26 cellular contexts compared by ENCODE assay signal in genomic region chr16:68383858-68384257, GRCh38.
DNase-seq lines count a peak whose midpoint lies in the region; ATAC-seq and TF ChIP-seq lines count a peak whose summit lies in the region.
"Had no signal": no experiment of that assay in that cellular context is flagged by ENCODE, and none has a peak within 500 bp of the region (broad histone marks: within the 10 kb centered on the region; RNA-seq: fewer than 3 reads in every experiment).

No MANE protein-coding gene starts in this region.

- H3K4me3 ChIP-seq in CD4-positive, CD25-positive, alpha-beta regulatory T cell (ENCODE audit: low read depth, low read length): no peak overlapping the region
- H3K4me3 ChIP-seq in NT2/D1 (ENCODE audit: insufficient read length, low read depth) (no peak overlapping the region), hepatocyte (no peak overlapping the region), neuronal stem cell (ENCODE audit: low read length in 2 of 2) (no peak overlapping the region)
- H3K4me3 ChIP-seq: GM23248, K562, PC-9, thoracic aorta, vagina had no signal

- no peak overlapping the region for H3K27ac ChIP-seq in CD4-positive, CD25-positive, alpha-beta regulatory T cell (ENCODE audit: insufficient read depth, low read length, poor library complexity, severe bottlenecking)
- no peak overlapping the region for H3K27ac ChIP-seq in hepatocyte
- no peak overlapping the region for H3K27ac ChIP-seq in neuronal stem cell (replicated peaks; ENCODE audit: low read length)
- H3K27ac ChIP-seq: epithelial cell of prostate, GM23248, PC-9, thoracic aorta, vagina had no signal

- H2BK120ac ChIP-seq in neuronal stem cell (ENCODE audit: low read depth, low read length): no peak overlapping the region

- no peaks in the 10 kb centered on the region for H3K9me3 Mint-ChIP-seq in CD4-positive, CD25-positive, alpha-beta regulatory T cell
- H3K9me3 Mint-ChIP-seq: activated CD4-positive, alpha-beta T cell treated with anti-CD3 and anti-CD28 coated beads, Interleukin-2, amount 10 ng/mL, durations not matched to agents 24 days and 14 days had no signal

- peak overlapping the region; percentile 47 for H2BK12ac ChIP-seq in neuronal stem cell (ENCODE audit: low read length)

- no peak overlapping the region for H2BK5ac ChIP-seq in neuronal stem cell (ENCODE audit: low read length)

- no peaks in the 10 kb centered on the region for H3K27me3 Mint-ChIP-seq in CD4-positive, CD25-positive, alpha-beta regulatory T cell
- H3K27me3 Mint-ChIP-seq: activated naive CD8-positive, alpha-beta T cell had no signal

- ATAC-seq in CD4-positive, CD25-positive, alpha-beta regulatory T cell (ENCODE audit: low read depth in 2 of 2): no peak
- no peak for ATAC-seq in GM18502 (IDR thresholded peaks at IDR 0.05; ENCODE audit: poor library complexity, unreplicated experiment)
- ATAC-seq: stimulated activated naive CD8-positive, alpha-beta T cell treated with anti-CD3 and anti-CD28 coated beads, Interleukin-15, Interleukin-2, amounts not matched to agents 100 U/mL and 50 U/mL, for 24 hours had no signal

- H3K36me3 Mint-ChIP-seq in CD4-positive, CD25-positive, alpha-beta regulatory T cell: no peaks in the 10 kb centered on the region
- H3K36me3 Mint-ChIP-seq: activated naive CD8-positive, alpha-beta T cell; CD14-positive monocyte had no signal

- H3K27me3 ChIP-seq in CD4-positive, CD25-positive, alpha-beta regulatory T cell (ENCODE audit: control insufficient read depth, insufficient read depth, low read length): no peaks in the 10 kb centered on the region
- no peaks in the 10 kb centered on the region for H3K27me3 ChIP-seq in NT2/D1 (ENCODE audit: insufficient read depth, insufficient read length)
- H3K27me3 ChIP-seq in hepatocyte: no peaks in the 10 kb centered on the region
- H3K27me3 ChIP-seq in neuronal stem cell (ENCODE audit: control insufficient read depth in 3 of 3, insufficient read depth in 3 of 3, low read depth in 1 of 3, low read length in 3 of 3): peaks cover 0 to 32% (median 4%) of the 10 kb centered on the region in 3 experiments
- H3K27me3 ChIP-seq: vagina had no signal

- peaks cover 0 to 33% (median 16%) of the 10 kb centered on the region in 4 donors for H3K4me1 Mint-ChIP-seq in CD4-positive, CD25-positive, alpha-beta regulatory T cell

- DNase-seq in CD4-positive, CD25-positive, alpha-beta regulatory T cell: no peak
- DNase-seq in NT2/D1 (ENCODE audit: low read depth, low spot score) (no peak), hepatocyte (ENCODE audit: low spot score) (no peak), neuronal stem cell (ENCODE audit: low spot score) (no peak), NCI-H526 treated with DMSO at 0.1 percent for 48 hours (lab: John Stamatoyannopoulos, UW) (no peak), NCI-H1417 (lab: John Stamatoyannopoulos, UW) (no peak), DMS153 treated with DMSO at 0.1 percent for 48 hours (lab: John Stamatoyannopoulos, UW; ENCODE audit: unreplicated experiment) (no peak)
- DNase-seq: activated CD4-positive, alpha-beta T cell treated with anti-CD3 and anti-CD28 coated beads, Interleukin-2, amount 10 ng/mL, durations not matched to agents 24 days and 14 days; activated CD8-positive, alpha-beta memory T cell treated with anti-CD3 and anti-CD28 coated beads for 24 hours; activated effector memory CD4-positive, alpha-beta T cell treated with Interleukin-2 at 50 U/mL for 16 hours; activated T-cell treated with anti-CD3 and anti-CD28 coated beads for 4 hours; GM23248; NCI-H2029; NCI-H524; NK-92 treated with Interleukin-12 subunit alpha and Interleukin-12 subunit beta, amount 100 ng/mL, for 24 hours; nucleus accumbens; PC-9; SHP77 treated with DMSO at 0.1 percent for 48 hours; stimulated activated naive CD8-positive, alpha-beta T cell treated with anti-CD3 and anti-CD28 coated beads, Interleukin-15, Interleukin-2, amounts not matched to agents 100 U/mL and 50 U/mL, for 24 hours had no signal

- no peak overlapping the region for H4K8ac ChIP-seq in neuronal stem cell (ENCODE audit: low read depth, low read length)

- H2AFZ ChIP-seq in hepatocyte (no peak overlapping the region), neuronal stem cell (ENCODE audit: low read length) (no peak overlapping the region)
- H2AFZ ChIP-seq: GM23248, PC-9 had no signal

- no peak overlapping the region for H3K4ac ChIP-seq in neuronal stem cell (ENCODE audit: low read length)

- no peaks in the 10 kb centered on the region for H4K20me1 ChIP-seq in hepatocyte (ENCODE audit: insufficient read depth, poor library complexity, severe bottlenecking)

- WGBS in hepatocyte (ENCODE audit: low lambda C conversion rate, missing lambda C conversion rate): 92% methylated on average over 4 of the region's 4 CpGs
- WGBS in neuronal stem cell (ENCODE audit: extremely low coverage in 2 of 2, insufficient read length in 2 of 2, insufficient replicate concordance in 1 of 2), 2 donors: no CpG with 5 or more reads among the region's 4 CpGs

- H3K14ac ChIP-seq in neuronal stem cell (ENCODE audit: low read length): no peak overlapping the region

- no peaks in the 10 kb centered on the region for H3K36me3 ChIP-seq in CD4-positive, CD25-positive, alpha-beta regulatory T cell (ENCODE audit: control insufficient read depth, insufficient read depth, low read length)
- H3K36me3 ChIP-seq in NT2/D1 (ENCODE audit: insufficient read depth, insufficient read length, low read length) (no peaks in the 10 kb centered on the region), hepatocyte (replicated peaks; ENCODE audit: insufficient read depth, low read depth) (no peaks in the 10 kb centered on the region), neuronal stem cell (replicated peaks in 1 of 2; ENCODE audit: control insufficient read depth in 2 of 2, insufficient read depth in 2 of 2, low read length in 2 of 2) (no peaks in the 10 kb centered on the region)
- H3K36me3 ChIP-seq: thoracic aorta, vagina had no signal

- H3K79me1 ChIP-seq in neuronal stem cell (ENCODE audit: low read depth, low read length): no peaks in the 10 kb centered on the region

- no peaks in the 10 kb centered on the region for H3K9me2 ChIP-seq in hepatocyte (replicated peaks; ENCODE audit: insufficient read depth)

- H4K91ac ChIP-seq in neuronal stem cell (ENCODE audit: low read depth, low read length, poor library complexity): no peak overlapping the region

- H3K9ac ChIP-seq in NT2/D1 (ENCODE audit: insufficient read length, low read depth) (peak overlapping the region; percentile 3), neuronal stem cell (ENCODE audit: low read depth, low read length, poor library complexity) (peak overlapping the region; percentile 53)
- H3K9ac ChIP-seq: GM23248 had no signal

- H3K4me3 Mint-ChIP-seq in CD4-positive, CD25-positive, alpha-beta regulatory T cell: no peak overlapping the region
- H3K4me3 Mint-ChIP-seq: activated CD4-positive, alpha-beta T cell treated with anti-CD3 and anti-CD28 coated beads, Interleukin-2, amount 10 ng/mL, durations not matched to agents 24 days and 14 days; activated naive CD8-positive, alpha-beta T cell; CD14-positive monocyte had no signal

- H3K4me2 ChIP-seq in hepatocyte (peak overlapping the region; percentile 23), neuronal stem cell (ENCODE audit: insufficient read depth, low read length, poor library complexity, severe bottlenecking) (no peak overlapping the region)
- H3K4me2 ChIP-seq: PC-9 had no signal

- H2AK5ac ChIP-seq in neuronal stem cell (ENCODE audit: low read depth, low read length): peak overlapping the region; percentile 32

- peak overlapping the region; percentile 17 for H2BK15ac ChIP-seq in neuronal stem cell (ENCODE audit: low read length)

- no peaks in the 10 kb centered on the region for H3K9me3 ChIP-seq in CD4-positive, CD25-positive, alpha-beta regulatory T cell (ENCODE audit: control insufficient read depth in 2 of 2, low read length in 2 of 2)
- H3K9me3 ChIP-seq in NT2/D1 (ENCODE audit: insufficient read depth, low read length) (no peaks in the 10 kb centered on the region), hepatocyte (ENCODE audit: low read depth) (no peaks in the 10 kb centered on the region), neuronal stem cell (replicated peaks in 1 of 2; ENCODE audit: control insufficient read depth in 2 of 2, insufficient read depth in 1 of 2, low read depth in 1 of 2, low read length in 2 of 2) (no peaks in the 10 kb centered on the region)
- H3K9me3 ChIP-seq: thoracic aorta, vagina had no signal

- H3K4me1 ChIP-seq in CD4-positive, CD25-positive, alpha-beta regulatory T cell (ENCODE audit: control insufficient read depth, insufficient read depth, low read length, poor library complexity, severe bottlenecking): peaks cover 17% of the 10 kb centered on the region
- H3K4me1 ChIP-seq in NT2/D1 (ENCODE audit: insufficient read depth, insufficient read length): peaks cover 41% of the 10 kb centered on the region
- peaks cover 9% of the 10 kb centered on the region for H3K4me1 ChIP-seq in hepatocyte (ENCODE audit: insufficient read depth)
- H3K4me1 ChIP-seq in neuronal stem cell (ENCODE audit: control insufficient read depth in 2 of 2, insufficient read depth in 1 of 2, low read depth in 1 of 2, low read length in 2 of 2): peaks cover 6 to 22% of the 10 kb centered on the region in 2 donors
- H3K4me1 ChIP-seq: vagina had no signal

- no peaks in the 10 kb centered on the region for H3K79me2 ChIP-seq in hepatocyte

- TF ChIP-seq CTCF in hepatocyte (IDR thresholded peaks at IDR 0.05; ENCODE audit: poor library complexity): no peak

- peak overlapping the region; percentile 38 to 80 (median 51) for H3K27ac Mint-ChIP-seq in CD4-positive, CD25-positive, alpha-beta regulatory T cell
- H3K27ac Mint-ChIP-seq: activated CD4-positive, alpha-beta T cell treated with anti-CD3 and anti-CD28 coated beads, Interleukin-2, amount 10 ng/mL, durations not matched to agents 24 days and 14 days; activated naive CD8-positive, alpha-beta T cell; CD14-positive monocyte had no signal

- peak overlapping the region; percentile 31 for H3K18ac ChIP-seq in neuronal stem cell (ENCODE audit: low read length)

- no peak overlapping the region for H3K23ac ChIP-seq in neuronal stem cell (ENCODE audit: low read depth, low read length, poor library complexity)
